ENCODE assay signal across 32 cellular contexts in the genomic region with DNA sequence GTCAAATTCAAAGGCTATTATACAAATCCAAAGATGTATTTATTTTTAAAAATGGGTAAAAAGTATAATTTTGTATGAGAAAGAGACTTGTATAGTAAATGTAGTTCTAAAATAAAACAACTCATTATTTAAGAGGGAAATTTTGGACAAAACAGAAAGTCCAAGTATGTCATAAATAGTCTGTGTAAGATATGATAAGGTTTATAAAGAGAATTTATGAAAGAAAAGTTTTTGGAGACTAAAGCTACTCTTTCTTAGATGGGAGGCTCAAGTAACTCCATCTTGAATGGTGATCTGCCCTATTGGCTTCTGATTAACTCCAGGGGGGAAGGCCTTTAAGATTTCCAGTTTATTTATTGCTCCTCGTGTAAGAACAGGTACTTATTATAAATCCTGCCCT. TPM values are rescaled to one million over a fixed set of nuclear protein-coding genes. Genes with fewer than 3 reads are reported as not detected.
A peak's percentile ranks its signal among the peaks of the same experiment; 100 is the strongest.
DNase-seq lines count a peak whose midpoint lies in the region; ATAC-seq and TF ChIP-seq lines count a peak whose summit lies in the region.
"Had no signal": no experiment of that assay in that cellular context is flagged by ENCODE, and none has a peak within 500 bp of the region (broad histone marks: within the 10 kb centered on the region; RNA-seq: fewer than 3 reads in every experiment).

No MANE protein-coding gene starts in this region.

- H3K4me3 ChIP-seq in choroid plexus epithelial cell (ENCODE audit: low read depth, low read length): no peak overlapping the region
- no peak overlapping the region for H3K4me3 ChIP-seq in BE2C (ENCODE audit: low read depth, low read length)
- H3K4me3 ChIP-seq: left lung, ovary had no signal

- intact Hi-C loops in Right ventricle myocardium superior (cut with DNase I): no loop called here

- in situ Hi-C loops in KBM-7 (cut with MboI; ENCODE audit: low pct_unique_long_range_greater_than_20kb, low sequenced_read_pairs): no loop called here

- TF ChIP-seq CTCF in choroid plexus epithelial cell (conservative IDR thresholded peaks at IDR 0.05; ENCODE audit: low read depth, low read length): no peak
- TF ChIP-seq CTCF in BE2C (IDR thresholded peaks at IDR 0.05; ENCODE audit: low read depth, low read length): no peak

- H3K4me1 ChIP-seq in BE2C: no peaks in the 10 kb centered on the region
- H3K4me1 ChIP-seq: left lung had no signal

- no peak for ATAC-seq in Right ventricle myocardium superior (ENCODE audit: poor library complexity)
- ATAC-seq: left lung; stimulated activated naive B cell treated with anti-CD40 and anti-IgM and Interleukin-4, amounts not matched to agents 10 μg/mL and 1 μg/mL and 100 μg/mL, for 72 hours; WTC11 had no signal

- no peaks in the 10 kb centered on the region for H3K9me3 ChIP-seq in BE2C
- H3K9me3 ChIP-seq: ovary had no signal

- H3K27me3 ChIP-seq in BE2C: no peaks in the 10 kb centered on the region
- H3K27me3 ChIP-seq: left lung, ovary had no signal

- DNase-seq in ELR (ENCODE audit: low read depth) (peak; percentile 1), KBM-7 (peak; percentile 32), choroid plexus epithelial cell (ENCODE audit: low read depth) (peak; percentile 1), Right ventricle myocardium superior (no peak), BE2C (no peak)
- DNase-seq: activated CD4-positive, alpha-beta T cell treated with anti-CD3 and anti-CD28 coated beads, Interleukin-2, amount 10 ng/mL, durations not matched to agents 24 days and 14 days; activated CD8-positive, alpha-beta memory T cell treated with anti-CD3 and anti-CD28 coated beads for 24 hours; activated T-cell treated with anti-CD3 and anti-CD28 coated beads for 4 hours; amygdala; C1 segment of cervical spinal cord; COR-L47; DMS79 treated with DMSO at 0.1 percent for 48 hours; effector CD4-positive, alpha-beta T cell; GF-D8; HCEC 1CT; left lung; mesenchymal stem cell; NCI-H1436 treated with DMSO at 0.1 percent for 48 hours; NCI-H2081 treated with DMSO at 0.1 percent for 48 hours; NCI-H446 treated with DMSO at 0.1 percent for 48 hours; NCI-H774; ovary; stimulated activated naive B cell treated with anti-CD40 and anti-IgM and Interleukin-4, amounts not matched to agents 10 μg/mL and 1 μg/mL and 100 μg/mL, for 72 hours; substantia nigra had no signal

- no peaks in the 10 kb centered on the region for H3K36me3 ChIP-seq in BE2C
- H3K36me3 ChIP-seq: left lung, ovary had no signal

RNA-seq across cellular contexts. Expression of gene OR2T27, which starts 14.7 kb away (rescaled TPM):
- not detected for total RNA-seq in Right ventricle myocardium superior
- not detected for polyA plus RNA-seq in BE2C (2012; ENCODE audit: insufficient read depth, insufficient read length, low read depth)
- total RNA-seq: activated CD4-positive, alpha-beta T cell treated with anti-CD3 and anti-CD28 coated beads, Interleukin-2, amount 10 ng/mL, durations not matched to agents 24 days and 14 days; activated T-helper 2 cell treated with anti-CD3 and anti-CD28 coated beads, Interferon-gamma antibody, Interleukin-2, Interleukin-4, amounts not matched to agents 10 μg/mL and 5 μg/mL and 100 μg/mL, durations not matched to agents 14 hours and 24 hours and 36 hours; glomerular endothelial cell; left lung; ovary; renal cortical epithelial cell; SK-MEL-5; skeletal muscle tissue; T-helper 1 cell treated with Interleukin-12 subunit alpha and Interleukin-12 subunit beta and Interleukin-4 antibody, amounts not matched to agents 30 ng/mL and 1 ng/mL, for 36 hours; WTC11 had no signal
- polyA plus RNA-seq: neural cell had no signal

RNA-seq across cellular contexts. Expression of gene OR2T35, which starts 24.9 kb away (rescaled TPM):
- not detected for total RNA-seq in Right ventricle myocardium superior
- polyA plus RNA-seq in BE2C (2012; ENCODE audit: insufficient read depth, insufficient read length, low read depth): not detected
- total RNA-seq: activated CD4-positive, alpha-beta T cell treated with anti-CD3 and anti-CD28 coated beads, Interleukin-2, amount 10 ng/mL, durations not matched to agents 24 days and 14 days; activated T-helper 2 cell treated with anti-CD3 and anti-CD28 coated beads, Interferon-gamma antibody, Interleukin-2, Interleukin-4, amounts not matched to agents 10 μg/mL and 5 μg/mL and 100 μg/mL, durations not matched to agents 14 hours and 24 hours and 36 hours; glomerular endothelial cell; left lung; SK-MEL-5; skeletal muscle tissue; T-helper 1 cell treated with Interleukin-12 subunit alpha and Interleukin-12 subunit beta and Interleukin-4 antibody, amounts not matched to agents 30 ng/mL and 1 ng/mL, for 36 hours; WTC11 had no signal
- polyA plus RNA-seq: neural cell, ovary had no signal

RNA-seq across cellular contexts. Expression of gene OR14I1, which starts 32.6 kb away (rescaled TPM):
- not detected for total RNA-seq in Right ventricle myocardium superior
- polyA plus RNA-seq in BE2C (2012; ENCODE audit: insufficient read depth, insufficient read length, low read depth): not detected
- total RNA-seq: activated CD4-positive, alpha-beta T cell treated with anti-CD3 and anti-CD28 coated beads, Interleukin-2, amount 10 ng/mL, durations not matched to agents 24 days and 14 days; activated T-helper 2 cell treated with anti-CD3 and anti-CD28 coated beads, Interferon-gamma antibody, Interleukin-2, Interleukin-4, amounts not matched to agents 10 μg/mL and 5 μg/mL and 100 μg/mL, durations not matched to agents 14 hours and 24 hours and 36 hours; glomerular endothelial cell; left lung; ovary; renal cortical epithelial cell; SK-MEL-5; skeletal muscle tissue; T-helper 1 cell treated with Interleukin-12 subunit alpha and Interleukin-12 subunit beta and Interleukin-4 antibody, amounts not matched to agents 30 ng/mL and 1 ng/mL, for 36 hours; WTC11 had no signal
- polyA plus RNA-seq: neural cell, ovary had no signal

RNA-seq across cellular contexts. Expression of gene OR2T11, which starts 35.1 kb away (rescaled TPM):
- not detected for total RNA-seq in Right ventricle myocardium superior
- polyA plus RNA-seq in BE2C (2012; ENCODE audit: insufficient read depth, insufficient read length, low read depth): not detected
- total RNA-seq: activated CD4-positive, alpha-beta T cell treated with anti-CD3 and anti-CD28 coated beads, Interleukin-2, amount 10 ng/mL, durations not matched to agents 24 days and 14 days; activated T-helper 2 cell treated with anti-CD3 and anti-CD28 coated beads, Interferon-gamma antibody, Interleukin-2, Interleukin-4, amounts not matched to agents 10 μg/mL and 5 μg/mL and 100 μg/mL, durations not matched to agents 14 hours and 24 hours and 36 hours; glomerular endothelial cell; left lung; SK-MEL-5; skeletal muscle tissue; T-helper 1 cell treated with Interleukin-12 subunit alpha and Interleukin-12 subunit beta and Interleukin-4 antibody, amounts not matched to agents 30 ng/mL and 1 ng/mL, for 36 hours; WTC11 had no signal
- polyA plus RNA-seq: neural cell, ovary had no signal

Comparison
In these comparisons a context has a peak if more than half of its experiments do, and no peak if none do; other contexts are left out.
1. DNase-seq: peak in ELR (single experiment), KBM-7 (single experiment) and choroid plexus epithelial cell (single experiment); none in Right ventricle myocardium superior (single experiment) and BE2C (single experiment).